24 cellular contexts compared by ENCODE assay signal in the genomic region with DNA sequence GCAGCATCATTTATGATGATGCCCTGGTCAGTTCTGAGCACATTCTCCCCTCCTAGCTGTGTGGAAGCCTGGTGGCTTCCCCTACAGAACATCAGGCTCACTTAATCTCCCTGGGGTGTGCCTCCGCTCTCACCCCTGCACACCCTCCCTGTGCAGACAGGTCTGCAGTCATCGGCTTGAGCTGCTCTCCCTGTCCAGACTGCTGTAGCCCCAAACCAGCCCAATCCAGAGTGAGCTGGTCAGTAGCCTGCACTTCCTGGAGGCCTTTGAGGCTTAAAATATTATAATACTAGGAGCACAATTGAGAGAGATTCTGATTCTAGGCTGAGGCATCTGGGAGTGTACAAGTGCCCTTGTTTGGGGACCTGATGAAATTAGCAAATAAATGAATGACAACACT.
DNase-seq lines count a peak whose midpoint lies in the region; ATAC-seq, FAIRE-seq and TF ChIP-seq lines count a peak whose summit lies in the region.
"Had no signal": no experiment of that assay in that cellular context is flagged by ENCODE, and none has a peak within 500 bp of the region (broad histone marks: within the 10 kb centered on the region; RNA-seq: fewer than 3 reads in every experiment).

No MANE protein-coding gene starts in this region.

- H3K4me1 Mint-ChIP-seq in glutamatergic neuron (ENCODE audit: low read depth, unreplicated experiment) (peaks cover 34% of the 10 kb centered on the region), natural killer cell (peaks cover 0 to 5% of the 10 kb centered on the region in 2 donors)
- peaks cover 6% of the 10 kb centered on the region for H3K4me1 Mint-ChIP-seq in CD8-positive, alpha-beta T cell (ENCODE audit: low read depth)

- H3K36me3 Mint-ChIP-seq in glutamatergic neuron (ENCODE audit: unreplicated experiment) (no peaks in the 10 kb centered on the region), natural killer cell (no peaks in the 10 kb centered on the region)
- H3K36me3 Mint-ChIP-seq in CD8-positive, alpha-beta T cell, result peaks cover 5% of the 10 kb centered on the region
- no peaks in the 10 kb centered on the region for H3K36me3 Mint-ChIP-seq in activated naive CD4-positive, alpha-beta T cell treated with anti-CD3 and anti-CD28 coated beads, Interleukin-2, amount 50 U/mL, for 72 hours

- H3K36me3 ChIP-seq in pancreas, result no peaks in the 10 kb centered on the region
- no peaks in the 10 kb centered on the region for H3K36me3 ChIP-seq in CD8-positive, alpha-beta T cell (ENCODE audit: insufficient read depth, low read length)
- H3K36me3 ChIP-seq: cardiac muscle cell, vagina had no signal

- H3K9me3 ChIP-seq in pancreas, result no peaks in the 10 kb centered on the region
- no peaks in the 10 kb centered on the region for H3K9me3 ChIP-seq in CD8-positive, alpha-beta T cell (ENCODE audit: low read length)
- H3K9me3 ChIP-seq: BLaER1, vagina had no signal

- peaks cover 0 to 9% (median 8%) of the 10 kb centered on the region in 3 donors for H3K4me1 ChIP-seq in pancreas
- no peaks in the 10 kb centered on the region for H3K4me1 ChIP-seq in CD8-positive, alpha-beta T cell (ENCODE audit: insufficient read depth, low read length)

- no peak overlapping the region for H3K4me3 Mint-ChIP-seq in glutamatergic neuron (ENCODE audit: unreplicated experiment)
- no peak overlapping the region for H3K4me3 Mint-ChIP-seq in natural killer cell
- no peak overlapping the region for H3K4me3 Mint-ChIP-seq in CD8-positive, alpha-beta T cell
- H3K4me3 Mint-ChIP-seq: nephron had no signal

- POLR2A ChIA-PET in RWPE1 (lab: Yijun Ruan, JAX; ENCODE audit: low non-redundant PET), result interaction anchor here (0.5 kb wide), 1 partner anchor 36 kb away, joined by 3 read pairs; no protein-coding TSS in a partner anchor
- POLR2A ChIA-PET in CD8-positive, alpha-beta T cell (lab: Charles Lee), result no interaction called here

- 74 to 78% methylated on average over 2 of the region's 2 CpGs for WGBS in pancreas, 2 donors

- H3K9me3 Mint-ChIP-seq in glutamatergic neuron (ENCODE audit: unreplicated experiment) (peaks cover 11% of the 10 kb centered on the region), natural killer cell (no peaks in the 10 kb centered on the region)
- no peaks in the 10 kb centered on the region for H3K9me3 Mint-ChIP-seq in CD8-positive, alpha-beta T cell
- H3K9me3 Mint-ChIP-seq in activated naive CD4-positive, alpha-beta T cell treated with anti-CD3 and anti-CD28 coated beads, Interleukin-2, amount 50 U/mL, for 72 hours, result no peaks in the 10 kb centered on the region
- H3K9me3 Mint-ChIP-seq: nephron had no signal

- H3K27ac Mint-ChIP-seq in glutamatergic neuron (ENCODE audit: unreplicated experiment) (peak overlapping the region; percentile 62), natural killer cell (no peak overlapping the region)
- H3K27ac Mint-ChIP-seq in CD8-positive, alpha-beta T cell, result no peak overlapping the region
- no peak overlapping the region for H3K27ac Mint-ChIP-seq in activated naive CD4-positive, alpha-beta T cell treated with anti-CD3 and anti-CD28 coated beads, Interleukin-2, amount 50 U/mL, for 72 hours
- H3K27ac Mint-ChIP-seq: nephron had no signal

- H3K4me3 ChIP-seq in pancreas, result no peak overlapping the region
- H3K4me3 ChIP-seq in CD8-positive, alpha-beta T cell (ENCODE audit: low read depth, low read length), result no peak overlapping the region
- H3K4me3 ChIP-seq: BLaER1, cardiac muscle cell, vagina had no signal

- peaks cover 2% of the 10 kb centered on the region for H3K27me3 Mint-ChIP-seq in glutamatergic neuron (ENCODE audit: unreplicated experiment)
- no peaks in the 10 kb centered on the region for H3K27me3 Mint-ChIP-seq in natural killer cell (ENCODE audit: low read depth in 2 of 2)
- no peaks in the 10 kb centered on the region for H3K27me3 Mint-ChIP-seq in CD8-positive, alpha-beta T cell (ENCODE audit: low read depth)

- TF ChIP-seq CTCF in RWPE1 (conservative IDR thresholded peaks at IDR 0.05; ENCODE audit: low read depth) (no peak), glutamatergic neuron (IDR thresholded peaks at IDR 0.05; ENCODE audit: partially characterized antibody, unreplicated experiment) (no peak), pancreas (IDR thresholded peaks at IDR 0.05) (no peak), natural killer cell (IDR thresholded peaks at IDR 0.05) (no peak)
- TF ChIP-seq CTCF in CD8-positive, alpha-beta T cell (IDR thresholded peaks at IDR 0.05), result no peak

- CTCF ChIA-PET in RWPE1 (lab: Yijun Ruan, JAX), result interaction anchor here (0.6 to 0.9 kb wide), 2 partner anchors 123 to 198 kb away, joined by 3 read pairs; no protein-coding TSS in a partner anchor
- CTCF ChIA-PET in CD8-positive, alpha-beta T cell (lab: Charles Lee), result no interaction called here

- H3K27ac ChIP-seq in RWPE1, result peak overlapping the region; percentile 55
- no peak overlapping the region for H3K27ac ChIP-seq in pancreas
- no peak overlapping the region for H3K27ac ChIP-seq in CD8-positive, alpha-beta T cell (ENCODE audit: low read depth, low read length)
- H3K27ac ChIP-seq: BLaER1, cardiac muscle cell, HL-60, vagina had no signal

- DNase-seq in COLO668 (lab: John Stamatoyannopoulos, UW; ENCODE audit: unreplicated experiment) (peak; percentile 31), RWPE1 (ENCODE audit: low spot score) (no peak), glutamatergic neuron (no peak), pancreas (no peak), natural killer cell (no peak), SKM-1 (lab: John Stamatoyannopoulos, UW; ENCODE audit: unreplicated experiment) (no peak)
- DNase-seq in CD8-positive, alpha-beta T cell, result no peak
- no peak for DNase-seq in activated naive CD4-positive, alpha-beta T cell treated with anti-CD3 and anti-CD28 coated beads, Interleukin-2, amount 50 U/mL, for 72 hours (ENCODE audit: low spot score in 2 of 2)
- DNase-seq: ACHN; activated CD8-positive, alpha-beta memory T cell treated with anti-CD3 and anti-CD28 coated beads, Interleukin-2, amount 50 U/mL, for 4 hours; activated naive CD4-positive, alpha-beta T cell treated with anti-CD3 and anti-CD28 coated beads, Interleukin-2, amount 50 U/mL, for 16 hours; EL; HCEC 1CT; NCI-H1105; NCI-H1930; NCI-H2227 treated with DMSO at 0.1 percent for 48 hours; NCI-H748 treated with DMSO at 0.1 percent for 48 hours; small intestine had no signal

- ATAC-seq in pancreas (peak in 3 of 4 donors; percentile 38 to 48 (median 46)), natural killer cell (no peak)
- ATAC-seq in CD8-positive, alpha-beta T cell, result no peak
- no peak for ATAC-seq in activated naive CD4-positive, alpha-beta T cell treated with anti-CD3 and anti-CD28 coated beads, Interleukin-2, amount 50 U/mL, for 72 hours
- ATAC-seq: SK-N-SH treated with all-trans-retinoic acid at 6 μM for 48 hours had no signal

- no peak for FAIRE-seq in pancreas (lab: Jason Lieb, UNC)
- FAIRE-seq: small intestine had no signal

- H3K27me3 ChIP-seq in pancreas, result no peaks in the 10 kb centered on the region
- H3K27me3 ChIP-seq in CD8-positive, alpha-beta T cell (ENCODE audit: insufficient read depth, low read length), result no peaks in the 10 kb centered on the region
- H3K27me3 ChIP-seq: BLaER1, cardiac muscle cell, vagina had no signal

- intact Hi-C loops in pancreas (cut with DNase I), result no loop called here
- intact Hi-C loops in natural killer cell (cut with micrococcal nuclease), result no loop called here
- intact Hi-C loops in CD8-positive, alpha-beta T cell (cut with DNase I, micrococcal nuclease), result no loop called here

Comparison
In these comparisons a context has a peak if more than half of its experiments do, and no peak if none do; other contexts are left out.
1. ATAC-seq: peak in pancreas (3 of 4); none in natural killer cell (0 of 3), CD8-positive, alpha-beta T cell (single experiment) and activated naive CD4-positive, alpha-beta T cell treated with anti-CD3 and anti-CD28 coated beads, Interleukin-2, amount 50 U/mL, for 72 hours (0 of 2).